ENCODE assay signal across 20 cellular contexts in the genomic region with DNA sequence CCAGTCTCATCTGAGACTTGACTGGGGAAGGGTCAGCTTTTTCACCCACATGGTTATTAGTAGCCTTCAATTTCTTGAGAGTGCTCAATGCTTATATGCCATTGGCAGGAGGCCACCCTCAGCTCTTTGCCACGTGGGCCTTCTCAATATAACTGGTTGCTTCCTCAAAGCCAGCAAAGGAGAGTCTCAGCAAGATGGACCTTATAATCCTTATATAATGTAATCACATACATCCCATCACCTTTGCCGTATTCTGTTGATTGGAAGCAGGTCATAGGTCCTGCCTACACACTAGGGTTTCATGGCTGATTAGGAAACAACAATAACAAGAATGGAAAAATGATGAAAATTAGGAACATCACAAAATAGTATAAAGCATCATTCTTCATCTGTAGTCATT. TPM values are rescaled to one million over a fixed set of nuclear protein-coding genes. Genes with fewer than 3 reads are reported as not detected.
DNase-seq lines count a peak whose midpoint lies in the region; ATAC-seq and TF ChIP-seq lines count a peak whose summit lies in the region.
"Had no signal": no experiment of that assay in that cellular context is flagged by ENCODE, and none has a peak within 500 bp of the region (broad histone marks: within the 10 kb centered on the region; RNA-seq: fewer than 3 reads in every experiment).

No MANE protein-coding gene starts in this region.

- H3K9me3 Mint-ChIP-seq in memory B cell = peaks cover 1% of the 10 kb centered on the region
- H3K9me3 Mint-ChIP-seq: CD4-positive, CD25-positive, alpha-beta regulatory T cell had no signal

- H3K4me1 Mint-ChIP-seq in memory B cell = no peaks in the 10 kb centered on the region

- H3K4me3 ChIP-seq in right atrium auricular region (no peak overlapping the region), suprapubic skin (no peak overlapping the region), lower lobe of right lung (no peak overlapping the region)
- H3K4me3 ChIP-seq: Peyer's patch had no signal

- no peak overlapping the region for H3K4me3 Mint-ChIP-seq in memory B cell
- H3K4me3 Mint-ChIP-seq: CD4-positive, CD25-positive, alpha-beta regulatory T cell had no signal

- H3K36me3 Mint-ChIP-seq in memory B cell = peaks cover 10% of the 10 kb centered on the region

- 93% methylated on average over 2 of the region's 2 CpGs for WGBS in suprapubic skin

- H3K27ac Mint-ChIP-seq in memory B cell = peak overlapping the region; percentile 11

- H3K9me3 ChIP-seq in right atrium auricular region (no peaks in the 10 kb centered on the region), suprapubic skin (no peaks in the 10 kb centered on the region), lower lobe of right lung (no peaks in the 10 kb centered on the region)
- H3K9me3 ChIP-seq: BE2C, Peyer's patch had no signal

- TF ChIP-seq CTCF in right atrium auricular region (IDR thresholded peaks at IDR 0.05) (no peak), suprapubic skin (IDR thresholded peaks at IDR 0.05) (no peak), lower lobe of right lung (IDR thresholded peaks at IDR 0.05) (no peak)

- ATAC-seq in left ventricle myocardium superior (no peak), memory B cell (ENCODE audit: low read depth) (no peak), lower lobe of right lung (no peak)
- ATAC-seq in stimulated activated naive CD8-positive, alpha-beta T cell treated with anti-CD3 and anti-CD28 coated beads, Interleukin-15, Interleukin-2, amounts not matched to agents 100 U/mL and 50 U/mL, for 24 hours = no peak

- H3K27me3 ChIP-seq in right atrium auricular region (no peaks in the 10 kb centered on the region), suprapubic skin (no peaks in the 10 kb centered on the region), lower lobe of right lung (ENCODE audit: low read depth) (no peaks in the 10 kb centered on the region)
- H3K27me3 ChIP-seq: BE2C, Peyer's patch had no signal

- DNase-seq in right atrium auricular region (ENCODE audit: low spot score) (no peak), left ventricle myocardium superior (no peak), memory B cell (ENCODE audit: low spot score in 2 of 2) (no peak), suprapubic skin (ENCODE audit: low spot score in 2 of 2) (no peak), SW480 (ENCODE audit: low spot score) (no peak), lower lobe of right lung (no peak), C1 segment of cervical spinal cord (lab: John Stamatoyannopoulos, UW) (no peak)
- no peak for DNase-seq in stimulated activated naive CD8-positive, alpha-beta T cell treated with anti-CD3 and anti-CD28 coated beads, Interleukin-15, Interleukin-2, amounts not matched to agents 100 U/mL and 50 U/mL, for 24 hours
- DNase-seq: BE2C; CD4-positive, CD25-positive, alpha-beta regulatory T cell; EL; GF-D8; NCI-H1105; NCI-H146; NCI-H2029 treated with DMSO at 0.1 percent for 48 hours; NCI-H2171; NCI-H345; NCI-H524; NCI-H774; Peyer's patch had no signal

- H3K4me1 ChIP-seq in right atrium auricular region (peaks cover 0 to 17% of the 10 kb centered on the region in 2 donors), suprapubic skin (peaks cover 15% of the 10 kb centered on the region), lower lobe of right lung (peaks cover 12% of the 10 kb centered on the region)

- no peak for TF ChIP-seq EP300 in suprapubic skin (IDR thresholded peaks at IDR 0.05)

- intact Hi-C loops in left ventricle myocardium superior (cut with micrococcal nuclease) (loop anchor here (10.0 kb wide), 1 partner anchor 490 kb away; no protein-coding TSS in a partner anchor), lower lobe of right lung (cut with DNase I) (no loop called here)

- H3K36me3 ChIP-seq in right atrium auricular region = no peaks in the 10 kb centered on the region
- H3K36me3 ChIP-seq in suprapubic skin = no peaks in the 10 kb centered on the region
- no peaks in the 10 kb centered on the region for H3K36me3 ChIP-seq in lower lobe of right lung
- H3K36me3 ChIP-seq: BE2C, Peyer's patch had no signal

- no peaks in the 10 kb centered on the region for H3K27me3 Mint-ChIP-seq in memory B cell
- H3K27me3 Mint-ChIP-seq: CD4-positive, CD25-positive, alpha-beta regulatory T cell had no signal

- TF ChIP-seq POLR2A in suprapubic skin (IDR thresholded peaks at IDR 0.05) = no peak

- peak overlapping the region; percentile 13 to 44 for H3K27ac ChIP-seq in right atrium auricular region
- peak overlapping the region; percentile 15 for H3K27ac ChIP-seq in suprapubic skin
- no peak overlapping the region for H3K27ac ChIP-seq in lower lobe of right lung

RNA-seq across cellular contexts. Expression of a gene that starts 22.9 kb away (rescaled TPM):
- 10 to 100 TPM; 18.2 to 42.8 TPM for total RNA-seq in right atrium auricular region
- 27.2 TPM for total RNA-seq in left ventricle myocardium superior
- total RNA-seq in suprapubic skin = 10 to 100 TPM; 14.8 to 24.7 (median 21.3) TPM
- 28.6 TPM for total RNA-seq in lower lobe of right lung

RNA-seq across cellular contexts. Expression of a gene that starts 36.9 kb away (rescaled TPM):
- total RNA-seq in right atrium auricular region (1 to 10 TPM; 4.2 to 4.9 TPM), left ventricle myocardium superior (5.4 TPM), suprapubic skin (under 1 TPM in 3 of 4 donors, not detected in 1; 0.16 to 0.70 (median 0.17) TPM), lower lobe of right lung (3.2 TPM)
